In the genomic region with DNA sequence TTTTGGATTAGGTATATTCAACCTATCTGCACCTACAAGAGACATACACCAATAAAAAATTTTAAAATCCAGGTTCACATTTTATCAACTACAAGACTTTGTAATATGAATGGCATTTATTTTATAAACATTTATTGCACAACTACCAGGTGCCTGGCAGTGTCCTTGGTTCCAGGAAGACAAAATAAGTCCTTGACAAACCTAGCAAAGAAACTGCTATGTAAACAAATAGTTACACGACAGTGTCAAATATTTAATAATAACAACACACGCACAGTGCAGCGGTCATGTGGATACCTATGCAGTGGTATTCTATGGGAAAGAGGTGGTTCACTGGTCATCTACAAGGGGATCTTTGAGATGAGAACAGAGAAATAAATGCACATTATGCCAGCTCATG, we compare ENCODE assay signal across 17 cellular contexts.
"Had no signal": no experiment of that assay in that cellular context is flagged by ENCODE, and none has a peak within 500 bp of the region (broad histone marks: within the 10 kb centered on the region; RNA-seq: fewer than 3 reads in every experiment).

No MANE protein-coding gene starts in this region.

- FAIRE-seq: islet of Langerhans had no signal

- ATAC-seq: effector memory CD8-positive, alpha-beta T cell; left colon had no signal

- H3K4me3 ChIP-seq: hepatocyte, tibial artery, vagina had no signal

- H3K27ac ChIP-seq: hepatocyte, tibial artery, vagina had no signal

- H3K9me3 ChIP-seq: tibial artery, vagina had no signal

- H3K27me3 ChIP-seq: hepatocyte, tibial artery, vagina had no signal

- H3K4me2 ChIP-seq: hepatocyte had no signal

- H2AFZ ChIP-seq: hepatocyte had no signal

- DNase-seq: activated B cell treated with CpG ODN at 0.5 μM for 24 hours; activated CD4-positive, alpha-beta memory T cell treated with anti-CD3 and anti-CD28 coated beads for 36 hours; activated CD4-positive, alpha-beta T cell treated with anti-CD3 and anti-CD28 coated beads for 4 hours; amniotic stem cell; caudate nucleus; effector memory CD8-positive, alpha-beta T cell; foreskin fibroblast; left colon; naive B cell; stimulated activated CD4-positive, alpha-beta T cell treated with anti-CD3 and anti-CD28 coated beads, Interleukin-12 subunit alpha, Interleukin-12 subunit beta, amount 100 ng/mL, for 4 hours; stimulated activated CD4-positive, alpha-beta T cell treated with anti-CD3 and anti-CD28 coated beads, Interleukin-1b, Interleukin-23, amount 100 ng/mL, for 48 hours; stimulated activated naive CD4-positive, alpha-beta T cell treated with Interleukin-2 at 50 U/mL for 16 hours; substantia nigra; tibial artery had no signal

- H3K36me3 ChIP-seq: tibial artery, vagina had no signal
